In genomic region chr2:229586012-229586411, GRCh38 we compare ENCODE assay signal across 26 cellular contexts.
A peak's percentile ranks its signal among the peaks of the same experiment; 100 is the strongest.
DNase-seq lines count a peak whose midpoint lies in the region; ATAC-seq and TF ChIP-seq lines count a peak whose summit lies in the region.
"Had no signal": no experiment of that assay in that cellular context is flagged by ENCODE, and none has a peak within 500 bp of the region (broad histone marks: within the 10 kb centered on the region; RNA-seq: fewer than 3 reads in every experiment).

No MANE protein-coding gene starts in this region.

- no peaks in the 10 kb centered on the region for H3K4me1 Mint-ChIP-seq in T-helper 2 cell treated with Interferon-gamma antibody and Interleukin-4, amounts not matched to agents 5 μg/mL and 100 μg/mL, for 36 hours (ENCODE audit: low read depth)
- H3K4me1 Mint-ChIP-seq in activated CD4-positive, alpha-beta T cell treated with anti-CD3 and anti-CD28 coated beads, Interleukin-2, amount 10 ng/mL, durations not matched to agents 7 days and 5 days = no peaks in the 10 kb centered on the region

- H3K4me1 ChIP-seq in PC-9 (replicated peaks; ENCODE audit: insufficient read depth) = peaks cover 15% of the 10 kb centered on the region
- peaks cover 16% of the 10 kb centered on the region for H3K4me1 ChIP-seq in mammary epithelial cell (ENCODE audit: insufficient read depth, low read length)
- H3K4me1 ChIP-seq: HAP-1, upper lobe of right lung had no signal

- H3K4me3 ChIP-seq in PC-9 = no peak overlapping the region
- no peak overlapping the region for H3K4me3 ChIP-seq in mammary epithelial cell (replicated peaks in 1 of 3; ENCODE audit: insufficient read depth in 1 of 3, low read depth in 2 of 3, low read length in 3 of 3)
- H3K4me3 ChIP-seq: HAP-1, K562 had no signal

- CTCF ChIA-PET in PC-9 (lab: Charles Lee) = interaction anchor here (0.6 to 1.0 kb wide), 2 partner anchors 152 to 239 kb away, joined by 3 to 5 read pairs; no protein-coding TSS in a partner anchor
- CTCF ChIA-PET in mammary epithelial cell (lab: Charles Lee; ENCODE audit: low non-redundant PET) = interaction anchor here (0.6 kb wide), 3 partner anchors 155 to 1042 kb away, joined by 5 to 23 read pairs (median 13); no protein-coding TSS in a partner anchor
- CTCF ChIA-PET in activated CD4-positive, alpha-beta T cell treated with anti-CD3 and anti-CD28 coated beads, Interleukin-2, amount 10 ng/mL, durations not matched to agents 7 days and 5 days (lab: Charles Lee) = interaction anchor here (1.0 kb wide), 1 partner anchor 1695 kb away, joined by 3 read pairs; no protein-coding TSS in a partner anchor

- 13% methylated on average over 6 of the region's 7 CpGs for WGBS in mammary epithelial cell (ENCODE audit: low coverage, missing lambda C conversion rate)

- H3K9me2 ChIP-seq in PC-9 (ENCODE audit: insufficient read depth) = no peaks in the 10 kb centered on the region
- H3K9me2 ChIP-seq: SK-N-SH had no signal

- H3K4me3 Mint-ChIP-seq in T-helper 2 cell treated with Interferon-gamma antibody and Interleukin-4, amounts not matched to agents 5 μg/mL and 100 μg/mL, for 36 hours = no peak overlapping the region
- H3K4me3 Mint-ChIP-seq in activated CD4-positive, alpha-beta T cell treated with anti-CD3 and anti-CD28 coated beads, Interleukin-2, amount 10 ng/mL, durations not matched to agents 7 days and 5 days = no peak overlapping the region
- H3K4me3 Mint-ChIP-seq: activated naive CD8-positive, alpha-beta T cell treated with anti-CD3 and anti-CD28 coated beads for 36 hours had no signal

- H2AFZ ChIP-seq in PC-9 (no peak overlapping the region), mammary epithelial cell (ENCODE audit: low read depth, low read length) (no peak overlapping the region)

- ATAC-seq in omental fat pad (ENCODE audit: low FRiP score) (peak; percentile 48), HG02610 (IDR thresholded peaks at IDR 0.05; ENCODE audit: unreplicated experiment) (no peak)

- dilution Hi-C loops in mammary epithelial cell (cut with HindIII; ENCODE audit: low sequenced_read_pairs) = no loop called here

- H3K4me2 ChIP-seq in PC-9 = peak overlapping the region; percentile 40; the same call in 1 of the 2 replicates
- peak overlapping the region; percentile 25 for H3K4me2 ChIP-seq in mammary epithelial cell (ENCODE audit: insufficient read depth, low read depth, low read length)

- no peak for TF ChIP-seq CTCF in PC-9 (conservative IDR thresholded peaks at IDR 0.05)
- no peak for TF ChIP-seq CTCF in mammary epithelial cell (conservative IDR thresholded peaks at IDR 0.05 in 1 of 2, IDR thresholded peaks at IDR 0.05 in 1 of 2; ENCODE audit: extremely low read depth in 1 of 2, insufficient read depth in 1 of 2, low read depth in 1 of 2, low read length in 2 of 2)
- TF ChIP-seq CTCF in omental fat pad (IDR thresholded peaks at IDR 0.05) = no peak

- BruUV-seq in PC-9 (replicated peaks; lab: Mats Ljungman, UMichigan) (no TSS peak), mammary epithelial cell (replicated peaks; lab: Mats Ljungman, UMichigan) (no TSS peak)

- in situ Hi-C loops in mammary epithelial cell (cut with MboI; ENCODE audit: low sequenced_read_pairs in 2 of 2) = loop anchor here (5.0 to 25.0 kb wide), 4 partner anchors 141 to 249 kb away; no protein-coding TSS in a partner anchor

- no peak overlapping the region for H3K9ac ChIP-seq in mammary epithelial cell (ENCODE audit: insufficient read depth, low read length)
- H3K9ac ChIP-seq: parathyroid adenoma, SK-N-SH had no signal

- H3K27ac Mint-ChIP-seq in T-helper 2 cell treated with Interferon-gamma antibody and Interleukin-4, amounts not matched to agents 5 μg/mL and 100 μg/mL, for 36 hours = no peak overlapping the region
- H3K27ac Mint-ChIP-seq in activated CD4-positive, alpha-beta T cell treated with anti-CD3 and anti-CD28 coated beads, Interleukin-2, amount 10 ng/mL, durations not matched to agents 7 days and 5 days = no peak overlapping the region
- H3K27ac Mint-ChIP-seq: activated naive CD8-positive, alpha-beta T cell treated with anti-CD3 and anti-CD28 coated beads for 36 hours; activated T-helper 2 cell treated with anti-CD3 and anti-CD28 coated beads, Interferon-gamma antibody, Interleukin-2, Interleukin-4, amounts not matched to agents 10 μg/mL and 5 μg/mL and 100 μg/mL, durations not matched to agents 14 hours and 24 hours and 36 hours; CD4-positive, alpha-beta memory T cell had no signal

- H3K36me3 Mint-ChIP-seq in T-helper 2 cell treated with Interferon-gamma antibody and Interleukin-4, amounts not matched to agents 5 μg/mL and 100 μg/mL, for 36 hours (ENCODE audit: low read depth) = no peaks in the 10 kb centered on the region
- no peaks in the 10 kb centered on the region for H3K36me3 Mint-ChIP-seq in activated CD4-positive, alpha-beta T cell treated with anti-CD3 and anti-CD28 coated beads, Interleukin-2, amount 10 ng/mL, durations not matched to agents 7 days and 5 days (ENCODE audit: low read depth)
- H3K36me3 Mint-ChIP-seq: activated naive CD8-positive, alpha-beta T cell treated with anti-CD3 and anti-CD28 coated beads for 36 hours; CD4-positive, alpha-beta memory T cell; WTC11 had no signal

- no peaks in the 10 kb centered on the region for H3K9me3 Mint-ChIP-seq in T-helper 2 cell treated with Interferon-gamma antibody and Interleukin-4, amounts not matched to agents 5 μg/mL and 100 μg/mL, for 36 hours
- no peaks in the 10 kb centered on the region for H3K9me3 Mint-ChIP-seq in activated CD4-positive, alpha-beta T cell treated with anti-CD3 and anti-CD28 coated beads, Interleukin-2, amount 10 ng/mL, durations not matched to agents 7 days and 5 days
- H3K9me3 Mint-ChIP-seq: activated naive CD8-positive, alpha-beta T cell treated with anti-CD3 and anti-CD28 coated beads for 36 hours; activated T-helper 2 cell treated with anti-CD3 and anti-CD28 coated beads, Interferon-gamma antibody, Interleukin-2, Interleukin-4, amounts not matched to agents 10 μg/mL and 5 μg/mL and 100 μg/mL, durations not matched to agents 14 hours and 24 hours and 36 hours; nephron had no signal

- H4K20me1 ChIP-seq in PC-9 (ENCODE audit: insufficient read depth) (no peaks in the 10 kb centered on the region), mammary epithelial cell (ENCODE audit: insufficient read depth, low read length) (no peaks in the 10 kb centered on the region)

- H3K27ac ChIP-seq in PC-9 (no peak overlapping the region), mammary epithelial cell (ENCODE audit: insufficient read depth, low read depth, low read length) (peak overlapping the region; percentile 37)
- H3K27ac ChIP-seq: coronary artery, parathyroid adenoma, upper lobe of right lung had no signal

- H3K27me3 Mint-ChIP-seq in T-helper 2 cell treated with Interferon-gamma antibody and Interleukin-4, amounts not matched to agents 5 μg/mL and 100 μg/mL, for 36 hours (ENCODE audit: low read depth) = peaks cover 5% of the 10 kb centered on the region
- peaks cover 13% of the 10 kb centered on the region for H3K27me3 Mint-ChIP-seq in activated CD4-positive, alpha-beta T cell treated with anti-CD3 and anti-CD28 coated beads, Interleukin-2, amount 10 ng/mL, durations not matched to agents 7 days and 5 days
- H3K27me3 Mint-ChIP-seq: brain had no signal

- H3K79me2 ChIP-seq in PC-9 (ENCODE audit: low read depth) (no peaks in the 10 kb centered on the region), mammary epithelial cell (ENCODE audit: insufficient read depth, low read length) (no peaks in the 10 kb centered on the region)
- H3K79me2 ChIP-seq: parathyroid adenoma had no signal

- DNase-seq in ELR (ENCODE audit: low read depth) (peak; percentile 82), PC-9 (peak; percentile 10 to 61), mammary epithelial cell (peak; percentile 91), omental fat pad (ENCODE audit: low spot score) (no peak)
- DNase-seq in stimulated activated naive CD4-positive, alpha-beta T cell treated with Interleukin-2 at 50 U/mL for 16 hours (lab: John Stamatoyannopoulos, UW) = no peak
- DNase-seq in T-helper 2 cell treated with Interferon-gamma antibody and Interleukin-4, amounts not matched to agents 5 μg/mL and 100 μg/mL, for 36 hours (ENCODE audit: low spot score) = no peak
- DNase-seq in activated CD4-positive, alpha-beta T cell treated with anti-CD3 and anti-CD28 coated beads, Interleukin-2, amount 10 ng/mL, durations not matched to agents 7 days and 5 days = no peak
- DNase-seq: activated CD4-positive, alpha-beta T cell treated with anti-CD3 and anti-CD28 coated beads, Interleukin-2, amount 50 U/mL, for 4 hours; activated CD8-positive, alpha-beta memory T cell treated with anti-CD3 and anti-CD28 coated beads, Interleukin-2, amount 50 U/mL, for 48 hours; activated naive CD8-positive, alpha-beta T cell treated with anti-CD3 and anti-CD28 coated beads for 36 hours; CD4-positive, alpha-beta memory T cell; GF-D8; NCI-H1694 treated with DMSO at 0.1 percent for 48 hours; NCI-H2227 treated with DMSO at 0.1 percent for 48 hours; SK-N-SH; stimulated activated CD8-positive, alpha-beta memory T cell treated with anti-CD3 and anti-CD28 coated beads, Interleukin-4, amount 100 ng/mL, for 48 hours; upper lobe of right lung had no signal

- peaks cover 13% of the 10 kb centered on the region; the same call in 1 of the 2 replicates for H3F3A ChIP-seq in PC-9 (ENCODE audit: insufficient read depth, low read depth)

- H3K9me3 ChIP-seq in PC-9 (ENCODE audit: insufficient read depth, low read depth) (no peaks in the 10 kb centered on the region), mammary epithelial cell (replicated peaks; ENCODE audit: insufficient read depth, low read length) (no peaks in the 10 kb centered on the region)
- H3K9me3 ChIP-seq: HAP-1, SK-N-SH, upper lobe of right lung had no signal

- H3K36me3 ChIP-seq in PC-9 (ENCODE audit: low read depth) (no peaks in the 10 kb centered on the region), mammary epithelial cell (ENCODE audit: insufficient read depth, low read length) (no peaks in the 10 kb centered on the region)
- H3K36me3 ChIP-seq: HAP-1, upper lobe of right lung had no signal

- POLR2A ChIA-PET in PC-9 (lab: Charles Lee; ENCODE audit: unreplicated experiment) = no interaction called here
- POLR2A ChIA-PET in activated CD4-positive, alpha-beta T cell treated with anti-CD3 and anti-CD28 coated beads, Interleukin-2, amount 10 ng/mL, durations not matched to agents 7 days and 5 days (lab: Charles Lee) = no interaction called here

- intact Hi-C loops in PC-9 (cut with micrococcal nuclease; ENCODE audit: unreplicated experiment) (loop anchor here (2.0 to 10.0 kb wide), 5 partner anchors 129 to 1691 kb away; partner anchors contain the start of genes DNER and PID1), mammary epithelial cell (cut with micrococcal nuclease) (loop anchor here (2.0 to 5.0 kb wide), 2 partner anchors 131 to 899 kb away; no protein-coding TSS in a partner anchor)

- H3K27me3 ChIP-seq in PC-9 (ENCODE audit: insufficient read depth, low read depth) (no peaks in the 10 kb centered on the region), mammary epithelial cell (ENCODE audit: insufficient read depth, low read length) (no peaks in the 10 kb centered on the region)

Comparison
In these comparisons a context has a peak if more than half of its experiments do, and no peak if none do; other contexts are left out.
1. DNase-seq: peak in ELR (single experiment), PC-9 (2 of 2) and mammary epithelial cell (single experiment); none in omental fat pad (single experiment), stimulated activated naive CD4-positive, alpha-beta T cell treated with Interleukin-2 at 50 U/mL for 16 hours (single experiment), T-helper 2 cell treated with Interferon-gamma antibody and Interleukin-4, amounts not matched to agents 5 μg/mL and 100 μg/mL, for 36 hours (single experiment) and activated CD4-positive, alpha-beta T cell treated with anti-CD3 and anti-CD28 coated beads, Interleukin-2, amount 10 ng/mL, durations not matched to agents 7 days and 5 days (single experiment).